In the genomic region with DNA sequence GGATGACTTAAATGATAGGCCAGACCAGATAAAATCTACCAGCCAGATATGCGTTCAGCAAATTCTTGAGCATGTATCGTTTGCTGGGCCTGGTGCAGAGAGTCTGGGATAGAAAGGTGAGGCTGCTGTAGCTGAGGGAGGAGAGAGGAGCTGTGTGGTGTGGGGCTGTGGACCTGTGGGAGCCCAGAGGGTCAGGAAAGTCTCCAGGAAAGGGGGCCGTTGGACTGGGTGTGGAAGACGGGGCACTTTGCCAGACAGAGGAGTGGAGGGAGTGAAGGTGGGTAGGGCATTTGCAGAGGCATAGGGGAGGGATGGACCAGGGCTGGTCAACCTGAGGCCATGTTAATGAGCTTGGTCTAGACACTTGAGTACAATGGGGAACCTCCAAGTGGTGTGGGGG, we compare ENCODE assay signal across 27 cellular contexts.
DNase-seq lines count a peak whose midpoint lies in the region; ATAC-seq, FAIRE-seq and TF ChIP-seq lines count a peak whose summit lies in the region.
"Had no signal": no experiment of that assay in that cellular context is flagged by ENCODE, and none has a peak within 500 bp of the region (broad histone marks: within the 10 kb centered on the region; RNA-seq: fewer than 3 reads in every experiment).

No MANE protein-coding gene starts in this region.

- H3K4me1 ChIP-seq in astrocyte (ENCODE audit: insufficient read depth, low read length): peaks cover 9% of the 10 kb centered on the region
- no peaks in the 10 kb centered on the region for H3K4me1 ChIP-seq in osteoblast (ENCODE audit: insufficient read depth, low read length)
- no peaks in the 10 kb centered on the region for H3K4me1 ChIP-seq in gastroesophageal sphincter
- H3K4me1 ChIP-seq: upper lobe of left lung had no signal

- H3K9me3 ChIP-seq in astrocyte (ENCODE audit: insufficient read depth, low read depth, low read length) (no peaks in the 10 kb centered on the region), osteoblast (ENCODE audit: low read depth, low read length) (no peaks in the 10 kb centered on the region), gastroesophageal sphincter (no peaks in the 10 kb centered on the region)
- H3K9me3 ChIP-seq: gastrocnemius medialis, upper lobe of left lung had no signal

- H3K79me2 ChIP-seq in astrocyte (ENCODE audit: insufficient read depth, low read length): no peaks in the 10 kb centered on the region
- no peaks in the 10 kb centered on the region for H3K79me2 ChIP-seq in osteoblast (ENCODE audit: insufficient read depth, low read length)

- TF ChIP-seq CTCF in astrocyte (IDR thresholded peaks at IDR 0.05; ENCODE audit: insufficient read depth, low read depth, low read length) (no peak), osteoblast (IDR thresholded peaks at IDR 0.05; ENCODE audit: extremely low read depth, low read depth, low read length) (no peak), gastroesophageal sphincter (IDR thresholded peaks at IDR 0.05) (no peak)

- H3K27ac ChIP-seq in astrocyte (ENCODE audit: low read depth, low read length) (peak overlapping the region; percentile 61), osteoblast (ENCODE audit: low read depth, low read length) (no peak overlapping the region), gastroesophageal sphincter (no peak overlapping the region)
- H3K27ac ChIP-seq: gastrocnemius medialis, PC-9, upper lobe of left lung had no signal

- H3K36me3 ChIP-seq in astrocyte (ENCODE audit: insufficient read depth, low read length): no peaks in the 10 kb centered on the region
- H3K36me3 ChIP-seq in osteoblast (ENCODE audit: insufficient read depth, low read length): no peaks in the 10 kb centered on the region
- no peaks in the 10 kb centered on the region for H3K36me3 ChIP-seq in gastroesophageal sphincter
- H3K36me3 ChIP-seq: gastrocnemius medialis, upper lobe of left lung had no signal

- H3K9me3 Mint-ChIP-seq in astrocyte (ENCODE audit: unreplicated experiment): no peaks in the 10 kb centered on the region
- H3K9me3 Mint-ChIP-seq: T-helper 1 cell treated with Interleukin-12 subunit alpha and Interleukin-12 subunit beta and Interleukin-4 antibody, amounts not matched to agents 30 μg/mL and 1 μg/mL, for 36 hours had no signal

- H3K4me2 ChIP-seq in astrocyte (ENCODE audit: low read length) (peak overlapping the region; percentile 56), osteoblast (ENCODE audit: insufficient read depth, low read length) (no peak overlapping the region)
- H3K4me2 ChIP-seq: PC-9 had no signal

- peak overlapping the region; percentile 46 for H3K9ac ChIP-seq in astrocyte (ENCODE audit: low read length)

- no peak for FAIRE-seq in astrocyte (lab: Jason Lieb, UNC)
- no peak for FAIRE-seq in urothelium cell line (lab: Jason Lieb, UNC)
- FAIRE-seq: H54, K562, kidney had no signal

- peak; percentile 0 for DNase-seq in stimulated activated CD4-positive, alpha-beta T cell treated with anti-CD3 and anti-CD28 coated beads, Interleukin-4, amount 100 ng/mL, for 24 hours
- DNase-seq in stimulated activated CD4-positive, alpha-beta T cell treated with anti-CD3 and anti-CD28 coated beads, Interleukin-2, amount 100 ng/mL, for 48 hours: no peak
- DNase-seq in astrocyte (ENCODE audit: low read depth): no peak
- DNase-seq in osteoblast (ENCODE audit: insufficient read length, low spot score, missing footprints): peak; percentile 49
- peak; percentile 1 for DNase-seq in urothelium cell line (ENCODE audit: low spot score)
- DNase-seq in cerebellar nuclear complex (lab: John Stamatoyannopoulos, UW): no peak
- DNase-seq: activated effector memory CD4-positive, alpha-beta T cell treated with Interleukin-2 at 50 U/mL for 16 hours; AML-193; amniotic stem cell; caudate nucleus; DND-41; gastrocnemius medialis; kidney; mesenchymal stem cell; NCI-H187 treated with DMSO at 0.1 percent for 48 hours; NCI-H2227 treated with DMSO at 0.1 percent for 48 hours; PC-9; SIG-M5; stimulated activated CD4-positive, alpha-beta T cell treated with anti-CD3 and anti-CD28 coated beads, Interleukin-1b, Interleukin-23, amount 100 ng/mL, for 48 hours; stimulated activated naive CD4-positive, alpha-beta T cell treated with Interleukin-2 at 50 U/mL for 16 hours had no signal

- H3K4me3 ChIP-seq in astrocyte (ENCODE audit: insufficient read depth, low read depth, low read length): no peak overlapping the region
- H3K4me3 ChIP-seq in osteoblast (ENCODE audit: insufficient read depth, low read length): no peak overlapping the region
- H3K4me3 ChIP-seq in gastroesophageal sphincter: no peak overlapping the region
- H3K4me3 ChIP-seq: gastrocnemius medialis, K562, PC-9, upper lobe of left lung had no signal

- no peak overlapping the region for H3K4me3 Mint-ChIP-seq in astrocyte (ENCODE audit: unreplicated experiment)
- H3K4me3 Mint-ChIP-seq: naive thymus-derived CD4-positive, alpha-beta T cell; T-helper 1 cell treated with Interleukin-12 subunit alpha and Interleukin-12 subunit beta and Interleukin-4 antibody, amounts not matched to agents 30 μg/mL and 1 μg/mL, for 36 hours had no signal

- ATAC-seq in SK-N-SH treated with all-trans-retinoic acid at 6 μM for 48 hours: no peak
- ATAC-seq in gastroesophageal sphincter: no peak
- ATAC-seq: gastrocnemius medialis; K562; naive thymus-derived CD4-positive, alpha-beta T cell had no signal

- no peak overlapping the region for H2AFZ ChIP-seq in astrocyte (ENCODE audit: low read depth, low read length)
- no peak overlapping the region for H2AFZ ChIP-seq in osteoblast (ENCODE audit: low read length)
- H2AFZ ChIP-seq: PC-9 had no signal

- peaks cover 4% of the 10 kb centered on the region for H4K20me1 ChIP-seq in astrocyte (ENCODE audit: insufficient read depth, low read length)
- no peaks in the 10 kb centered on the region for H4K20me1 ChIP-seq in osteoblast (ENCODE audit: insufficient read depth, low read length)

- H3K27me3 ChIP-seq in astrocyte (ENCODE audit: insufficient read depth, low read length): peaks cover 2% of the 10 kb centered on the region
- peaks cover 16% of the 10 kb centered on the region for H3K27me3 ChIP-seq in osteoblast (ENCODE audit: insufficient read depth, low read length)
- H3K27me3 ChIP-seq in gastroesophageal sphincter: peaks cover 12% of the 10 kb centered on the region
- H3K27me3 ChIP-seq: gastrocnemius medialis, upper lobe of left lung had no signal

- H3K27ac Mint-ChIP-seq in astrocyte (ENCODE audit: unreplicated experiment): no peak overlapping the region
- H3K27ac Mint-ChIP-seq: naive thymus-derived CD4-positive, alpha-beta T cell; T-helper 1 cell treated with Interleukin-12 subunit alpha and Interleukin-12 subunit beta and Interleukin-4 antibody, amounts not matched to agents 30 μg/mL and 1 μg/mL, for 36 hours had no signal

- WGBS in gastroesophageal sphincter (ENCODE audit: low coverage in 1 of 2), 2 donors: 67 to 83% methylated on average over 1 to 4 of the region's 4 CpGs

- no peaks in the 10 kb centered on the region for H3K36me3 Mint-ChIP-seq in astrocyte (ENCODE audit: low read depth, unreplicated experiment)
- H3K36me3 Mint-ChIP-seq: naive thymus-derived CD4-positive, alpha-beta T cell had no signal

- peaks cover 24% of the 10 kb centered on the region for H3K27me3 Mint-ChIP-seq in astrocyte (ENCODE audit: low read depth, unreplicated experiment)

- TF ChIP-seq EP300 in gastroesophageal sphincter (IDR thresholded peaks at IDR 0.05): no peak

- peaks cover 2% of the 10 kb centered on the region for H3K4me1 Mint-ChIP-seq in astrocyte (ENCODE audit: low read depth, unreplicated experiment)
- H3K4me1 Mint-ChIP-seq: naive thymus-derived CD4-positive, alpha-beta T cell had no signal

- no peak for TF ChIP-seq POLR2A in gastroesophageal sphincter (IDR thresholded peaks at IDR 0.05)

TF ChIP-seq in SK-N-SH treated with all-trans-retinoic acid at 6 μM for 48 hours, 23 proteins besides CTCF, POLR2A, EP300 and RAD21 (continues in another document):
- TF ChIP-seq ZC3H10 (CRISPR knock-in tag; IDR thresholded peaks at IDR 0.05): no peak
- TF ChIP-seq ZNF8 (CRISPR knock-in tag; IDR thresholded peaks at IDR 0.05): no peak
- TF ChIP-seq, protein P1, sequence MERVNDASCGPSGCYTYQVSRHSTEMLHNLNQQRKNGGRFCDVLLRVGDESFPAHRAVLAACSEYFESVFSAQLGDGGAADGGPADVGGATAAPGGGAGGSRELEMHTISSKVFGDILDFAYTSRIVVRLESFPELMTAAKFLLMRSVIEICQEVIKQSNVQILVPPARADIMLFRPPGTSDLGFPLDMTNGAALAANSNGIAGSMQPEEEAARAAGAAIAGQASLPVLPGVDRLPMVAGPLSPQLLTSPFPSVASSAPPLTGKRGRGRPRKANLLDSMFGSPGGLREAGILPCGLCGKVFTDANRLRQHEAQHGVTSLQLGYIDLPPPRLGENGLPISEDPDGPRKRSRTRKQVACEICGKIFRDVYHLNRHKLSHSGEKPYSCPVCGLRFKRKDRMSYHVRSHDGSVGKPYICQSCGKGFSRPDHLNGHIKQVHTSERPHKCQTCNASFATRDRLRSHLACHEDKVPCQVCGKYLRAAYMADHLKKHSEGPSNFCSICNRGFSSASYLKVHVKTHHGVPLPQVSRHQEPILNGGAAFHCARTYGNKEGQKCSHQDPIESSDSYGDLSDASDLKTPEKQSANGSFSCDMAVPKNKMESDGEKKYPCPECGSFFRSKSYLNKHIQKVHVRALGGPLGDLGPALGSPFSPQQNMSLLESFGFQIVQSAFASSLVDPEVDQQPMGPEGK (CRISPR knock-in tag; IDR thresholded peaks at IDR 0.05; ENCODE audit: borderline replicate concordance): no peak
- TF ChIP-seq, protein P2, sequence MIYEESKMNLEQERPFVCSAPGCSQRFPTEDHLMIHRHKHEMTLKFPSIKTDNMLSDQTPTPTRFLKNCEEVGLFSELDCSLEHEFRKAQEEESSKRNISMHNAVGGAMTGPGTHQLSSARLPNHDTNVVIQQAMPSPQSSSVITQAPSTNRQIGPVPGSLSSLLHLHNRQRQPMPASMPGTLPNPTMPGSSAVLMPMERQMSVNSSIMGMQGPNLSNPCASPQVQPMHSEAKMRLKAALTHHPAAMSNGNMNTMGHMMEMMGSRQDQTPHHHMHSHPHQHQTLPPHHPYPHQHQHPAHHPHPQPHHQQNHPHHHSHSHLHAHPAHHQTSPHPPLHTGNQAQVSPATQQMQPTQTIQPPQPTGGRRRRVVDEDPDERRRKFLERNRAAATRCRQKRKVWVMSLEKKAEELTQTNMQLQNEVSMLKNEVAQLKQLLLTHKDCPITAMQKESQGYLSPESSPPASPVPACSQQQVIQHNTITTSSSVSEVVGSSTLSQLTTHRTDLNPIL (CRISPR knock-in tag; IDR thresholded peaks at IDR 0.05; ENCODE audit: low read depth): no peak
- TF ChIP-seq ESRRG (CRISPR knock-in tag; IDR thresholded peaks at IDR 0.05): no peak
- no peak for TF ChIP-seq ZNF70 (CRISPR knock-in tag; IDR thresholded peaks at IDR 0.05)

Comparison
In these comparisons a context has a peak if more than half of its experiments do, and no peak if none do; other contexts are left out.
1. DNase-seq: peak in stimulated activated CD4-positive, alpha-beta T cell treated with anti-CD3 and anti-CD28 coated beads, Interleukin-4, amount 100 ng/mL, for 24 hours (single experiment), osteoblast (single experiment) and urothelium cell line (single experiment); none in stimulated activated CD4-positive, alpha-beta T cell treated with anti-CD3 and anti-CD28 coated beads, Interleukin-2, amount 100 ng/mL, for 48 hours (0 of 2), astrocyte (single experiment) and cerebellar nuclear complex (0 of 2).